Comparison of ENCODE assay signal across 27 cellular contexts in the genomic region with DNA sequence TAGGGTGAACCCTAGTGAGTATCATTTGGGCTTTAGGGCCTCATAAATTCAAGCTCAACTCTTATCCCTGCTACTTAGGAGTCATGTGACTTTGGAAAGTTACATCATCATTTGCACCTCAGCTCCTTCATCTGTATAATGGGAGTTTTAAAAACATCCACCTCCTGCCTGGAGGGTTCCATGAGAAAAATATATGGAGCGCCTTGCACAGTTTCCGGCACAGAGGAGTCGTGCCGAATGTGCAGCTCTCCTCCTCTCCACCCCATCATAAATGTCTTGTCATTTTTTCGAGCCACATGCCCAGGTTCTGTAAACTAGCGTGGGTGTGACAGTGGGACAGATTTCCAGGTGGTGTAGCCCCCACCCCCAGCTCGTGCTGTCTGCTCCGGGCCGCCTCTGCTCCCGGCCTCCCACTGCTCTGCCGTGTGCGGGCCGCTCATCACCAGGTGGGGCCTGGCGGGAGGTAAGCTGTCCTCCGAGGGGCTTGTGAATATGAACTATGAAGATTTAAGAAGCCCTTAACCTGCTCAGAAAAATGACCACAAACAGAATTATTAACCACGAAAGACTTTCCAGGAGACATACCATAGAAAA.
DNase-seq lines count a peak whose midpoint lies in the region; ATAC-seq and TF ChIP-seq lines count a peak whose summit lies in the region.
"Had no signal": no experiment of that assay in that cellular context is flagged by ENCODE, and none has a peak within 500 bp of the region (broad histone marks: within the 10 kb centered on the region; RNA-seq: fewer than 3 reads in every experiment).

No MANE protein-coding gene starts in this region.

- no peaks in the 10 kb centered on the region for H3K36me3 ChIP-seq in GM23338 (ENCODE audit: insufficient read depth)
- peaks cover 11% of the 10 kb centered on the region for H3K36me3 ChIP-seq in SJSA1
- peaks cover 0 to 63% of the 10 kb centered on the region in 2 donors for H3K36me3 ChIP-seq in gastroesophageal sphincter
- H3K36me3 ChIP-seq in prostate gland = no peaks in the 10 kb centered on the region
- peaks cover 0 to 36% (median 6%) of the 10 kb centered on the region in 4 donors for H3K36me3 ChIP-seq in stomach
- H3K36me3 ChIP-seq: BLaER1 treated with 17β-estradiol and CSF1 and Interleukin-3, amounts not matched to agents 10 nM and 100 nM; MG63; right lobe of liver had no signal

- peak overlapping the region; percentile 74; the same call in 1 of the 2 replicates for H2AFZ ChIP-seq in GM23338
- H2AFZ ChIP-seq: parathyroid adenoma had no signal

- no peak for TF ChIP-seq EP300 in gastroesophageal sphincter (IDR thresholded peaks at IDR 0.05)
- TF ChIP-seq EP300 in stomach (IDR thresholded peaks at IDR 0.05) = no peak

- H3K4me3 ChIP-seq in GM23338 (no peak overlapping the region), SJSA1 (no peak overlapping the region), gastroesophageal sphincter (no peak overlapping the region), prostate gland (no peak overlapping the region), stomach (no peak overlapping the region)
- H3K4me3 ChIP-seq: BLaER1 treated with 17β-estradiol and CSF1 and Interleukin-3, amounts not matched to agents 10 nM and 100 nM; MG63; right lobe of liver; upper lobe of left lung had no signal

- H3K4me1 ChIP-seq in GM23338 (ENCODE audit: insufficient read depth) (no peaks in the 10 kb centered on the region), SJSA1 (replicated peaks) (peaks cover 36% of the 10 kb centered on the region), gastroesophageal sphincter (peaks cover 0 to 26% (median 10%) of the 10 kb centered on the region in 3 donors), prostate gland (replicated peaks) (no peaks in the 10 kb centered on the region), stomach (no peaks in the 10 kb centered on the region)
- H3K4me1 ChIP-seq: foreskin keratinocyte, parathyroid adenoma, right lobe of liver had no signal

- no peaks in the 10 kb centered on the region for H3K9me3 Mint-ChIP-seq in GM23338
- H3K9me3 Mint-ChIP-seq: activated naive CD4-positive, alpha-beta T cell treated with anti-CD3 and anti-CD28 coated beads, Interleukin-2, amount 50 U/mL, for 24 hours; dendritic cell treated with granulocyte-macrophage colony-stimulating factor and Interleukin-4, amounts not matched to agents 40 ng/mL and 50 ng/mL, for 4 days; endodermal cell; stimulated activated effector memory CD8-positive, alpha-beta T cell treated with anti-CD3 and anti-CD28 coated beads, Interleukin-12 subunit alpha, Interleukin-12 subunit beta, amount 100 ng/mL, for 72 hours had no signal

- H4K20me1 ChIP-seq in GM23338 (replicated peaks; ENCODE audit: insufficient read depth) = no peaks in the 10 kb centered on the region
- H4K20me1 ChIP-seq: BLaER1 treated with 17β-estradiol and CSF1 and Interleukin-3, amounts not matched to agents 10 nM and 100 nM had no signal

- H3K4me3 Mint-ChIP-seq in GM23338 = no peak overlapping the region
- H3K4me3 Mint-ChIP-seq: activated naive CD4-positive, alpha-beta T cell treated with anti-CD3 and anti-CD28 coated beads, Interleukin-2, amount 50 U/mL, for 24 hours; dendritic cell treated with granulocyte-macrophage colony-stimulating factor and Interleukin-4, amounts not matched to agents 40 ng/mL and 50 ng/mL, for 4 days; endodermal cell; stimulated activated effector memory CD8-positive, alpha-beta T cell treated with anti-CD3 and anti-CD28 coated beads, Interleukin-12 subunit alpha, Interleukin-12 subunit beta, amount 100 ng/mL, for 72 hours had no signal

- H3K27ac Mint-ChIP-seq in GM23338 = no peak overlapping the region
- H3K27ac Mint-ChIP-seq: activated naive CD4-positive, alpha-beta T cell treated with anti-CD3 and anti-CD28 coated beads, Interleukin-2, amount 50 U/mL, for 24 hours; dendritic cell treated with granulocyte-macrophage colony-stimulating factor and Interleukin-4, amounts not matched to agents 40 ng/mL and 50 ng/mL, for 4 days; endodermal cell; stimulated activated effector memory CD8-positive, alpha-beta T cell treated with anti-CD3 and anti-CD28 coated beads, Interleukin-12 subunit alpha, Interleukin-12 subunit beta, amount 100 ng/mL, for 72 hours had no signal

- no peaks in the 10 kb centered on the region for H3F3A ChIP-seq in GM23338 (replicated peaks; ENCODE audit: low read depth)

- TF ChIP-seq POLR2A in gastroesophageal sphincter (IDR thresholded peaks at IDR 0.05) (no peak), prostate gland (IDR thresholded peaks at IDR 0.05) (no peak), stomach (IDR thresholded peaks at IDR 0.05) (no peak)

- no peaks in the 10 kb centered on the region for H3K9me3 ChIP-seq in SJSA1 (replicated peaks)
- no peaks in the 10 kb centered on the region for H3K9me3 ChIP-seq in gastroesophageal sphincter
- H3K9me3 ChIP-seq in prostate gland = no peaks in the 10 kb centered on the region
- H3K9me3 ChIP-seq in stomach = no peaks in the 10 kb centered on the region
- H3K9me3 ChIP-seq: BLaER1 treated with 17β-estradiol and CSF1 and Interleukin-3, amounts not matched to agents 10 nM and 100 nM; MG63; right lobe of liver; upper lobe of left lung had no signal

- DNase-seq in GM23338 (ENCODE audit: low spot score) (no peak), SJSA1 (ENCODE audit: low read depth in 1 of 2, low spot score in 2 of 2) (no peak), prostate gland (ENCODE audit: low spot score) (no peak), retina (no peak), stomach (no peak), NCI-H146 treated with DMSO at 0.1 percent for 48 hours (lab: John Stamatoyannopoulos, UW; ENCODE audit: unreplicated experiment) (no peak)
- DNase-seq in stimulated activated CD4-positive, alpha-beta T cell treated with anti-CD3 and anti-CD28 coated beads, Interleukin-15, amount 100 ng/mL, for 24 hours = no peak
- DNase-seq: activated CD4-positive, alpha-beta T cell treated with anti-CD3 and anti-CD28 coated beads for 48 hours; activated CD8-positive, alpha-beta memory T cell treated with anti-CD3 and anti-CD28 coated beads for 24 hours; amygdala; DMS153; foreskin keratinocyte; KBM-7; NCI-H2029 treated with DMSO at 0.1 percent for 48 hours; NCI-H524 treated with DMSO at 0.1 percent for 48 hours; NK-92 treated with Interleukin-12 subunit alpha and Interleukin-12 subunit beta, amount 100 ng/mL, for 24 hours; right lobe of liver; SHP77 treated with DMSO at 0.1 percent for 48 hours had no signal

- peaks cover 3% of the 10 kb centered on the region for H3K27me3 Mint-ChIP-seq in GM23338 (ENCODE audit: insufficient read depth, low read depth, poor library complexity)

- WGBS in gastroesophageal sphincter (ENCODE audit: low coverage in 1 of 2), 2 donors = 89 to 100% methylated on average over 3 to 4 of the region's 16 CpGs
- 97% methylated on average over 16 of the region's 16 CpGs for WGBS in prostate gland
- WGBS in stomach, 5 donors = 94 to 97% (median 95%) methylated on average over 16 of the region's 16 CpGs

- peaks cover 5% of the 10 kb centered on the region; the same call in 1 of the 2 replicates for H3K9me2 ChIP-seq in GM23338 (ENCODE audit: insufficient read depth)

- H3K4me1 Mint-ChIP-seq in GM23338 = peaks cover 8% of the 10 kb centered on the region
- H3K4me1 Mint-ChIP-seq: activated naive CD4-positive, alpha-beta T cell treated with anti-CD3 and anti-CD28 coated beads, Interleukin-2, amount 50 U/mL, for 24 hours; endodermal cell; stimulated activated effector memory CD8-positive, alpha-beta T cell treated with anti-CD3 and anti-CD28 coated beads, Interleukin-12 subunit alpha, Interleukin-12 subunit beta, amount 100 ng/mL, for 72 hours had no signal

- no peak overlapping the region for H3K4me2 ChIP-seq in GM23338

- H3K27me3 ChIP-seq in GM23338 (ENCODE audit: insufficient read depth) (no peaks in the 10 kb centered on the region), SJSA1 (replicated peaks) (no peaks in the 10 kb centered on the region), gastroesophageal sphincter (no peaks in the 10 kb centered on the region), prostate gland (replicated peaks; ENCODE audit: insufficient read depth) (no peaks in the 10 kb centered on the region), stomach (no peaks in the 10 kb centered on the region)
- H3K27me3 ChIP-seq: BLaER1 treated with 17β-estradiol and CSF1 and Interleukin-3, amounts not matched to agents 10 nM and 100 nM; foreskin keratinocyte; MG63; right lobe of liver; upper lobe of left lung had no signal

- intact Hi-C loops in prostate gland (cut with DNase I) = loop anchor here (5.0 to 10.0 kb wide), 2 partner anchors 59 to 147 kb away; partner anchors contain the start of gene RARB
- intact Hi-C loops in stomach (cut with DNase I; ENCODE audit: low total_unique reads) = no loop called here

- no peak overlapping the region for H3K27ac ChIP-seq in GM23338 (ENCODE audit: low read depth)
- H3K27ac ChIP-seq in SJSA1 = peak overlapping the region; percentile 86
- H3K27ac ChIP-seq in gastroesophageal sphincter = peak overlapping the region in 3 of 4 donors; percentile 42 to 80 (median 80)
- H3K27ac ChIP-seq in prostate gland = peak overlapping the region; percentile 49 to 60
- no peak overlapping the region for H3K27ac ChIP-seq in stomach
- H3K27ac ChIP-seq: BLaER1 treated with 17β-estradiol and CSF1 and Interleukin-3, amounts not matched to agents 10 nM and 100 nM; foreskin keratinocyte; parathyroid adenoma; right lobe of liver had no signal

- ATAC-seq in GM23338 = no peak
- ATAC-seq in gastroesophageal sphincter = no peak
- ATAC-seq: foreskin keratinocyte; stimulated activated effector memory CD8-positive, alpha-beta T cell treated with anti-CD3 and anti-CD28 coated beads, Interleukin-12 subunit alpha, Interleukin-12 subunit beta, amount 100 ng/mL, for 72 hours had no signal

- TF ChIP-seq CTCF in GM23338 (conservative IDR thresholded peaks at IDR 0.05; ENCODE audit: low read depth in 2 of 2) (no peak), gastroesophageal sphincter (IDR thresholded peaks at IDR 0.05) (no peak), prostate gland (IDR thresholded peaks at IDR 0.05) (no peak), stomach (IDR thresholded peaks at IDR 0.05) (no peak)

- no peaks in the 10 kb centered on the region for H3K79me2 ChIP-seq in GM23338 (replicated peaks; ENCODE audit: insufficient read depth)
- H3K79me2 ChIP-seq: parathyroid adenoma had no signal

- no peaks in the 10 kb centered on the region for H3K36me3 Mint-ChIP-seq in GM23338 (ENCODE audit: low read depth)
- H3K36me3 Mint-ChIP-seq: activated naive CD4-positive, alpha-beta T cell treated with anti-CD3 and anti-CD28 coated beads, Interleukin-2, amount 50 U/mL, for 24 hours; stimulated activated effector memory CD8-positive, alpha-beta T cell treated with anti-CD3 and anti-CD28 coated beads, Interleukin-12 subunit alpha, Interleukin-12 subunit beta, amount 100 ng/mL, for 72 hours had no signal

Comparison
In these comparisons a context has a peak if more than half of its experiments do, and no peak if none do; other contexts are left out.
1. H3K27ac ChIP-seq: peak in SJSA1 (single experiment), gastroesophageal sphincter (3 of 4) and prostate gland (2 of 2); none in GM23338 (single experiment) and stomach (0 of 5).